In the genomic region with DNA sequence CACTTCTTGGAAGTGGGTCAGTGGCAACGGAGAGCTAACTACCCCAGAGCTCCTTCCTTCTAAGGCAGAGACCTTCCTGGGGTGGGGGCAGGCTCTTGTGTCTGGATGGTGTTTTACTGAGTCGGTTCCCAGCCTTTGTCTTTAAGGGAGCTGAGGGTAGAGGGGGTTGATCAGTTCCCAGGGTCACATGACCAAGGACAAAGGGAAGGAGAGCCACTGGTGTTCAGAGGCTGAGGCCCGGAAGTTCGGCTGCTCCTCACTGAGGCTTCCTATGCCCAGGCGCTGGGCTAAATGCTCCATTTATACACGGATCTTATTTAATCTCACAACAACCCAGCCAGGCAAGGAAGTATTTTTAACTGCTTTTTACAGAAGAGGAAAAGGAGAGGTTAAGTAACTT, we compare ENCODE assay signal across 8 cellular contexts. TPM values are rescaled to one million over a fixed set of nuclear protein-coding genes. Genes with fewer than 3 reads are reported as not detected.
A peak's percentile ranks its signal among the peaks of the same experiment; 100 is the strongest.
DNase-seq lines count a peak whose midpoint lies in the region; ATAC-seq and TF ChIP-seq lines count a peak whose summit lies in the region.

No MANE protein-coding gene starts in this region.

- H3K27ac Mint-ChIP-seq in GM23338 = no peak overlapping the region

- H3K4me1 Mint-ChIP-seq in GM23338 = peaks cover 36% of the 10 kb centered on the region

- H3K4me1 ChIP-seq in GM23338 (ENCODE audit: insufficient read depth) (peaks cover 28% of the 10 kb centered on the region), iPS DF 6.9 (ENCODE audit: control insufficient read depth, insufficient read depth, low read length) (peaks cover 5% of the 10 kb centered on the region)

- H3K9me3 Mint-ChIP-seq in GM23338 = no peaks in the 10 kb centered on the region

- peaks cover 33% of the 10 kb centered on the region for H3K27me3 Mint-ChIP-seq in GM23338 (ENCODE audit: insufficient read depth, low read depth, poor library complexity)

- H3K36me3 ChIP-seq in GM23338 (ENCODE audit: insufficient read depth) (no peaks in the 10 kb centered on the region), iPS DF 6.9 (ENCODE audit: control insufficient read depth, insufficient read depth, low read length) (no peaks in the 10 kb centered on the region; the same call in 1 of the 2 replicates)

- ATAC-seq in GM23338 (peak; percentile 57), GM18909 (IDR thresholded peaks at IDR 0.05; ENCODE audit: poor library complexity, unreplicated experiment) (no peak)

- no peaks in the 10 kb centered on the region for H4K20me1 ChIP-seq in GM23338 (replicated peaks; ENCODE audit: insufficient read depth)

- no peaks in the 10 kb centered on the region for H3K79me2 ChIP-seq in GM23338 (replicated peaks; ENCODE audit: insufficient read depth)

- peaks cover 4% of the 10 kb centered on the region; the same call in 1 of the 2 replicates for H3F3A ChIP-seq in GM23338 (replicated peaks; ENCODE audit: low read depth)

- peak overlapping the region; percentile 92 for H3K4me2 ChIP-seq in GM23338

- WGBS in iPS DF 6.9 (ENCODE audit: insufficient coverage, insufficient read length) = no CpG with 5 or more reads among the region's 6 CpGs

- H3K36me3 Mint-ChIP-seq in GM23338 (ENCODE audit: low read depth) = no peaks in the 10 kb centered on the region; the same call in 1 of the 3 replicates

- no peak for TF ChIP-seq CTCF in GM23338 (conservative IDR thresholded peaks at IDR 0.05; ENCODE audit: low read depth in 2 of 2)
- no peak for TF ChIP-seq CTCF in retinal pigment epithelial cell (conservative IDR thresholded peaks at IDR 0.05; ENCODE audit: low read depth, low read length)
- TF ChIP-seq CTCF in GM10266 (IDR thresholded peaks at IDR 0.05; ENCODE audit: control insufficient read depth, insufficient read depth, low read depth, missing control alignments) = no peak

- peak overlapping the region; percentile 70 for H2AFZ ChIP-seq in GM23338

- no peaks in the 10 kb centered on the region for H3K9me2 ChIP-seq in GM23338 (ENCODE audit: insufficient read depth)

- no peaks in the 10 kb centered on the region for H3K9me3 ChIP-seq in iPS DF 6.9 (ENCODE audit: control insufficient read depth, insufficient read depth, low read length)

- no peak overlapping the region for H3K27ac ChIP-seq in GM23338 (ENCODE audit: low read depth)
- H3K27ac ChIP-seq in iPS DF 6.9 (ENCODE audit: low read length) = no peak overlapping the region

- H3K4me3 ChIP-seq in GM23338 (peak overlapping the region; percentile 66), iPS DF 6.9 (ENCODE audit: low read length) (peak overlapping the region; percentile 8; the same call in 1 of the 2 replicates), retinal pigment epithelial cell (ENCODE audit: low read length) (peak overlapping the region; percentile 36)

- peak overlapping the region; percentile 78 for H3K4me3 Mint-ChIP-seq in GM23338

- DNase-seq in GM23338 (ENCODE audit: low spot score) (peak; percentile 87), amygdala (lab: John Stamatoyannopoulos, UW) (peak in 37 of 56 donors; percentile 11 to 68 (median 37)), iPS DF 6.9 (ENCODE audit: low read depth, low spot score) (no peak), retinal pigment epithelial cell (ENCODE audit: low read depth) (no peak), cortex of kidney (lab: John Stamatoyannopoulos, UW) (no peak), GM10266 (ENCODE audit: extremely low spot score) (no peak)
- DNase-seq in stimulated activated CD4-positive, alpha-beta T cell treated with anti-CD3 and anti-CD28 coated beads, Interleukin-4, amount 100 ng/mL, for 1 hour = no peak

- H3K27me3 ChIP-seq in GM23338 (ENCODE audit: insufficient read depth) = peaks cover 68% of the 10 kb centered on the region
- peaks cover 11% of the 10 kb centered on the region; the same call in 1 of the 2 replicates for H3K27me3 ChIP-seq in iPS DF 6.9 (ENCODE audit: control insufficient read depth, insufficient read depth, low read length)

TF ChIP-seq in GM23338, 12 proteins besides CTCF, POLR2A, EP300 and RAD21:
- TF ChIP-seq POLR2AphosphoS5 (IDR thresholded peaks at IDR 0.05; ENCODE audit: low read depth) = peak; percentile 42
- no peak for TF ChIP-seq STAT1 (IDR thresholded peaks at IDR 0.05; ENCODE audit: unreplicated experiment)

RNA-seq across cellular contexts. Expression of gene EPHB3, which starts 21.0 kb away (rescaled TPM):
- total RNA-seq in GM23338 (2014; rRNA removed; shearing (Covaris generic)) = 1.0 and 2.0 TPM in 2 replicates
- 0.54 and 0.57 TPM in 2 replicates for polyA plus RNA-seq in GM23338 (2016; fragmentation: Nextera tagmentation; extraction: Ambion mirVana)

Comparison
In these comparisons a context has a peak if more than half of its experiments do, and no peak if none do; other contexts are left out.
1. DNase-seq: peak in GM23338 (single experiment) and amygdala (37 of 56); none in iPS DF 6.9 (single experiment), retinal pigment epithelial cell (single experiment), cortex of kidney (single experiment), GM10266 (single experiment) and stimulated activated CD4-positive, alpha-beta T cell treated with anti-CD3 and anti-CD28 coated beads, Interleukin-4, amount 100 ng/mL, for 1 hour (single experiment).
2. H3K4me3 ChIP-seq: peak in every context shown above with its lines; median percentile 66 in GM23338; 36 in retinal pigment epithelial cell; 8 in iPS DF 6.9.